ENCODE assay signal across 10 cellular contexts in the genomic region with DNA sequence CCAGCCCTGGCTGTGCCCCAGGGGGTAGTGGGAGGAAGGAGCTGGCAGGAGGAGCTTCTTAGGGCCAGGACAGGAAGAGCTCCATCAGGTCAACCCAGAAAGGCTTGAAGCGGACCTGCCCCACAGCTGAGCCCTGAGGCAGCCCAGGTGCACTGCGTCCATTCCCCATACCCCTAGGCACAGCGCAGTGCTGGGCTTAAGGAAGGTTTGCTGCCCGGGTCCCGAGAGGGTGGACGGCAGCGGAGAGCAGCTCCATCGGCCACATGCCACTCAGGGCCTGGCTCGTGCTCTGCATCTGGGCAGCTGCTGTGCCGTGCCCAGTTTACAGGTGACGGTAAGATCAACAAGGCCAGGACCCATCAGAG. TPM values are rescaled to one million over a fixed set of nuclear protein-coding genes. Genes with fewer than 3 reads are reported as not detected.
DNase-seq lines count a peak whose midpoint lies in the region; ATAC-seq and TF ChIP-seq lines count a peak whose summit lies in the region.
"Had no signal": no experiment of that assay in that cellular context is flagged by ENCODE, and none has a peak within 500 bp of the region (broad histone marks: within the 10 kb centered on the region; RNA-seq: fewer than 3 reads in every experiment).

No MANE protein-coding gene starts in this region.

- H3K9me3 ChIP-seq in heart left ventricle (no peaks in the 10 kb centered on the region), uterus (no peaks in the 10 kb centered on the region), MM.1S (replicated peaks; ENCODE audit: insufficient read depth, low read length) (no peaks in the 10 kb centered on the region)

- H3K4me3 ChIP-seq in heart left ventricle, result peak overlapping the region in 3 of 12 donors; percentile 2 to 16 (median 10)
- H3K4me3 ChIP-seq in uterus, result no peak overlapping the region
- no peak overlapping the region for H3K4me3 ChIP-seq in MM.1S (ENCODE audit: low read length)
- H3K4me3 ChIP-seq: K562 had no signal

- H3K27me3 Mint-ChIP-seq in activated naive CD8-positive, alpha-beta T cell treated with anti-CD3 and anti-CD28 coated beads, Interleukin-2, amount 50 U/mL, for 24 hours, result no peaks in the 10 kb centered on the region
- H3K27me3 Mint-ChIP-seq in naive thymus-derived CD8-positive, alpha-beta T cell, result no peaks in the 10 kb centered on the region

- no peak for TF ChIP-seq CTCF in heart left ventricle (IDR thresholded peaks at IDR 0.05)
- TF ChIP-seq CTCF in uterus (IDR thresholded peaks at IDR 0.05), result no peak
- TF ChIP-seq CTCF in MM.1S (IDR thresholded peaks at IDR 0.05; ENCODE audit: low read length), result no peak

- H3K79me2 ChIP-seq in MM.1S (ENCODE audit: low read length), result no peaks in the 10 kb centered on the region

- intact Hi-C loops in heart left ventricle (cut with DNase I) (no loop called here), left cardiac atrium (cut with DNase I) (no loop called here), uterus (cut with DNase I; ENCODE audit: low total_unique reads) (no loop called here)

- no peak for TF ChIP-seq POLR2A in heart left ventricle (IDR thresholded peaks at IDR 0.05)
- no peak for TF ChIP-seq POLR2A in uterus (IDR thresholded peaks at IDR 0.05)

- peaks cover 0 to 24% (median 5%) of the 10 kb centered on the region in 9 donors for H3K36me3 ChIP-seq in heart left ventricle
- no peaks in the 10 kb centered on the region for H3K36me3 ChIP-seq in uterus
- no peaks in the 10 kb centered on the region for H3K36me3 ChIP-seq in MM.1S (replicated peaks; ENCODE audit: insufficient read depth, low read length)

- 54 to 77% (median 63%) methylated on average over 3 to 11 of the region's 11 CpGs for WGBS in heart left ventricle, 4 donors

- H3F3A ChIP-seq in MM.1S (ENCODE audit: insufficient read depth, low read length), result no peaks in the 10 kb centered on the region

- H3K4me3 Mint-ChIP-seq in activated naive CD8-positive, alpha-beta T cell treated with anti-CD3 and anti-CD28 coated beads, Interleukin-2, amount 50 U/mL, for 24 hours, result no peak overlapping the region
- H3K4me3 Mint-ChIP-seq in naive thymus-derived CD8-positive, alpha-beta T cell, result peak overlapping the region in 8 of 10 donors; percentile 22 to 83 (median 51)

- H3K36me3 Mint-ChIP-seq in activated naive CD8-positive, alpha-beta T cell treated with anti-CD3 and anti-CD28 coated beads, Interleukin-2, amount 50 U/mL, for 24 hours (ENCODE audit: low read depth), result peaks cover 30% of the 10 kb centered on the region
- H3K36me3 Mint-ChIP-seq in naive thymus-derived CD8-positive, alpha-beta T cell, result peaks cover 0 to 20% (median 0%) of the 10 kb centered on the region in 3 donors

- peak overlapping the region; percentile 96 for H3K27ac Mint-ChIP-seq in activated naive CD8-positive, alpha-beta T cell treated with anti-CD3 and anti-CD28 coated beads, Interleukin-2, amount 50 U/mL, for 24 hours
- peak overlapping the region; percentile 75 to 96 (median 89) for H3K27ac Mint-ChIP-seq in naive thymus-derived CD8-positive, alpha-beta T cell

- H3K9me2 ChIP-seq in MM.1S (replicated peaks; ENCODE audit: insufficient read depth, low read length), result no peaks in the 10 kb centered on the region

- ATAC-seq in heart left ventricle, result no peak
- no peak for ATAC-seq in left cardiac atrium
- ATAC-seq in activated naive CD8-positive, alpha-beta T cell treated with anti-CD3 and anti-CD28 coated beads, Interleukin-2, amount 50 U/mL, for 24 hours, result no peak
- no peak for ATAC-seq in naive thymus-derived CD8-positive, alpha-beta T cell
- ATAC-seq: K562 had no signal

- no peaks in the 10 kb centered on the region for H3K27me3 ChIP-seq in heart left ventricle
- H3K27me3 ChIP-seq in uterus, result no peaks in the 10 kb centered on the region
- H3K27me3 ChIP-seq in MM.1S (replicated peaks; ENCODE audit: insufficient read depth, low read length), result no peaks in the 10 kb centered on the region

- no peak overlapping the region for H3K9ac ChIP-seq in MM.1S (ENCODE audit: low read length)

- peak overlapping the region in 11 of 12 donors; percentile 65 to 91 (median 83) for H3K27ac ChIP-seq in heart left ventricle
- H3K27ac ChIP-seq in uterus, result peak overlapping the region; percentile 81 to 88
- H3K27ac ChIP-seq in MM.1S (ENCODE audit: low read length), result no peak overlapping the region

- no peaks in the 10 kb centered on the region for H3K9me3 Mint-ChIP-seq in activated naive CD8-positive, alpha-beta T cell treated with anti-CD3 and anti-CD28 coated beads, Interleukin-2, amount 50 U/mL, for 24 hours
- H3K9me3 Mint-ChIP-seq in naive thymus-derived CD8-positive, alpha-beta T cell, result no peaks in the 10 kb centered on the region
- H3K9me3 Mint-ChIP-seq: activated T-cell treated with anti-CD3 and anti-CD28 coated beads, Interleukin-2, amount 50 U/mL, for 4 hours had no signal

- DNase-seq in heart left ventricle (no peak), left cardiac atrium (no peak), uterus (no peak), OCI-M1 (lab: John Stamatoyannopoulos, UW) (no peak), UCSD-AML1 (lab: John Stamatoyannopoulos, UW; ENCODE audit: unreplicated experiment) (no peak), MM.1S (no peak)
- DNase-seq in activated naive CD8-positive, alpha-beta T cell treated with anti-CD3 and anti-CD28 coated beads, Interleukin-2, amount 50 U/mL, for 24 hours, result no peak
- DNase-seq in naive thymus-derived CD8-positive, alpha-beta T cell, result peak in 1 of 10 donors; percentile 10
- DNase-seq: activated T-cell treated with anti-CD3 and anti-CD28 coated beads, Interleukin-2, amount 50 U/mL, for 4 hours had no signal

- H3K4me1 ChIP-seq in heart left ventricle (peaks cover 3 to 66% (median 57%) of the 10 kb centered on the region in 12 donors), uterus (peaks cover 15 to 24% of the 10 kb centered on the region in 2 donors), MM.1S (ENCODE audit: low read length) (peaks cover 4% of the 10 kb centered on the region)

- peaks cover 72% of the 10 kb centered on the region for H3K4me1 Mint-ChIP-seq in activated naive CD8-positive, alpha-beta T cell treated with anti-CD3 and anti-CD28 coated beads, Interleukin-2, amount 50 U/mL, for 24 hours
- peaks cover 36 to 83% (median 74%) of the 10 kb centered on the region in 4 donors for H3K4me1 Mint-ChIP-seq in naive thymus-derived CD8-positive, alpha-beta T cell

- H3K4me2 ChIP-seq in MM.1S (ENCODE audit: low read depth, low read length), result no peak overlapping the region

- no peak overlapping the region for H2AFZ ChIP-seq in MM.1S (ENCODE audit: low read length)

- POLR2A ChIA-PET in naive thymus-derived CD8-positive, alpha-beta T cell (lab: Charles Lee), result interaction anchor here (0.5 to 6.5 kb wide), 17 partner anchors 9 to 187 kb away, joined by 3 to 69 read pairs (median 13); no protein-coding TSS in a partner anchor

- no peaks in the 10 kb centered on the region for H4K20me1 ChIP-seq in MM.1S (ENCODE audit: insufficient read depth, low read length)

RNA-seq across cellular contexts. Expression of gene DNMT3A, which starts 26.4 kb away (rescaled TPM):
- 10 to 100 TPM in 8 of 9 donors, 1 to 10 TPM in 1; 3.5 to 26.0 (median 18.6) TPM for total RNA-seq in heart left ventricle
- polyA plus RNA-seq in heart left ventricle, result 1 to 10 TPM; 9.1 to 9.2 TPM
- total RNA-seq in left cardiac atrium, result 10 to 100 TPM; 18.4 to 19.1 TPM
- 100 to 1,000 TPM; 121 to 122 TPM for total RNA-seq in naive thymus-derived CD8-positive, alpha-beta T cell
- 10 to 100 TPM; 17.9 to 31.2 (median 27.2) TPM for polyA plus RNA-seq in naive thymus-derived CD8-positive, alpha-beta T cell
- 10 to 100 TPM in 3 of 4 donors, 1 to 10 TPM in 1; 2.3 to 95.8 (median 29.9) TPM for total RNA-seq in uterus
